8 cellular contexts compared by ENCODE assay signal in genomic region chr10:75403144-75404022, GRCh38. TPM values are rescaled to one million over a fixed set of nuclear protein-coding genes. Genes with fewer than 3 reads are reported as not detected.
DNase-seq lines count a peak whose midpoint lies in the region; ATAC-seq and TF ChIP-seq lines count a peak whose summit lies in the region.

No MANE protein-coding gene starts in this region.

- no peak overlapping the region for H4K8ac ChIP-seq in H9 (replicated peaks; ENCODE audit: insufficient read length, low read depth, low read length)

- H3K4me3 Mint-ChIP-seq in H9 (peak overlapping the region; percentile 63 to 87), T-helper 17 cell (peak overlapping the region; percentile 91), neural crest cell (peak overlapping the region; percentile 93)

- H3K4me1 Mint-ChIP-seq in H9 (peaks cover 33 to 48% of the 10 kb centered on the region in 2 experiments), T-helper 17 cell (peaks cover 17% of the 10 kb centered on the region), neural crest cell (peaks cover 54% of the 10 kb centered on the region)

- H3K79me1 ChIP-seq in H9 (ENCODE audit: insufficient read depth, low read depth, low read length, poor library complexity, severe bottlenecking) = no peaks in the 10 kb centered on the region

- peak overlapping the region in 4 of 11 experiments; percentile 39 to 93 (median 78); a peak in 8 of 22 replicates for H3K27ac ChIP-seq in BLaER1 treated with 17β-estradiol and CSF1 and Interleukin-3, amounts not matched to agents 10 nM and 100 nM
- H3K27ac ChIP-seq in H9 (ENCODE audit: insufficient read length, low read depth, low read length) (no peak overlapping the region), fibroblast of lung (ENCODE audit: insufficient read depth, low read length) (peak overlapping the region; percentile 48)

- peaks cover 8 to 63% (median 39%) of the 10 kb centered on the region in 11 experiments; a peak in 20 of 22 replicates for H4K20me1 ChIP-seq in BLaER1 treated with 17β-estradiol and CSF1 and Interleukin-3, amounts not matched to agents 10 nM and 100 nM
- H4K20me1 ChIP-seq in H9 (ENCODE audit: control insufficient read depth, insufficient read depth, insufficient read length) = no peaks in the 10 kb centered on the region
- no peaks in the 10 kb centered on the region for H4K20me1 ChIP-seq in fibroblast of lung (ENCODE audit: control insufficient read depth, extremely low read depth, insufficient read depth, low read length)

- no peak overlapping the region for H2BK12ac ChIP-seq in H9 (ENCODE audit: insufficient read length, low read depth, low read length)

- no peak overlapping the region for H3T11ph ChIP-seq in H9 (ENCODE audit: low read length)

- no peak overlapping the region for H2AK5ac ChIP-seq in H9 (ENCODE audit: insufficient read length, low read length)

- ATAC-seq in T-helper 17 cell (no peak), omental fat pad (ENCODE audit: low FRiP score) (no peak), HG03139 (IDR thresholded peaks at IDR 0.05; ENCODE audit: unreplicated experiment) (no peak), HG03097 (IDR thresholded peaks at IDR 0.05; ENCODE audit: low FRiP score, unreplicated experiment) (no peak)

- H2BK20ac ChIP-seq in H9 (ENCODE audit: low read depth, low read length, poor library complexity, severe bottlenecking) = no peak overlapping the region

- H3K36me3 Mint-ChIP-seq in H9 (ENCODE audit: insufficient read depth in 1 of 3, low read depth in 3 of 3) (no peaks in the 10 kb centered on the region; a peak in 1 of 7 replicates), T-helper 17 cell (ENCODE audit: low read depth) (peaks cover 8% of the 10 kb centered on the region), neural crest cell (ENCODE audit: low read depth) (peaks cover 2% of the 10 kb centered on the region)

- H2AFZ ChIP-seq in H9 (ENCODE audit: low read length) (no peak overlapping the region), fibroblast of lung (ENCODE audit: low read length) (peak overlapping the region; percentile 50)

- H3K56ac ChIP-seq in H9 (ENCODE audit: insufficient read length, low read depth, low read length) = no peak overlapping the region

- H3K18ac ChIP-seq in H9 (ENCODE audit: insufficient read length, low read depth, low read length) = no peak overlapping the region

- H3K27ac Mint-ChIP-seq in H9 (no peak overlapping the region), T-helper 17 cell (peak overlapping the region; percentile 19), neural crest cell (ENCODE audit: unreplicated experiment) (peak overlapping the region; percentile 96)

- peak; percentile 55 for DNase-seq in H9
- DNase-seq in T-helper 17 cell = no peak
- peak; percentile 35 to 55 for DNase-seq in fibroblast of lung (ENCODE audit: low read depth in 2 of 2)
- DNase-seq in neural crest cell (ENCODE audit: low read depth, low spot score) = peak; percentile 45
- no peak for DNase-seq in omental fat pad (ENCODE audit: low spot score)

- peak overlapping the region; percentile 72 to 99 (median 86) for H3K4me3 ChIP-seq in BLaER1 treated with 17β-estradiol and CSF1 and Interleukin-3, amounts not matched to agents 10 nM and 100 nM
- H3K4me3 ChIP-seq in fibroblast of lung (replicated peaks in 1 of 4; ENCODE audit: control extremely low read depth in 1 of 4, insufficient read depth in 1 of 4, low read depth in 3 of 4, low read length in 4 of 4) = peak overlapping the region; percentile 78 to 98 (median 88)

- H4K91ac ChIP-seq in H9 (ENCODE audit: insufficient read length, low read depth, low read length) = no peak overlapping the region

- H2BK15ac ChIP-seq in H9 (ENCODE audit: low read depth, low read length) = no peak overlapping the region; the same call in 1 of the 2 replicates

- no peaks in the 10 kb centered on the region for H3K79me2 ChIP-seq in H9 (ENCODE audit: insufficient read depth, low read length)
- H3K79me2 ChIP-seq in fibroblast of lung (ENCODE audit: control insufficient read depth, insufficient read depth, low read length) = peaks cover 26% of the 10 kb centered on the region

- H4K5ac ChIP-seq in H9 (ENCODE audit: insufficient read length, low read depth, low read length) = no peak overlapping the region

- H3K4me1 ChIP-seq in BLaER1 treated with 17β-estradiol and CSF1 and Interleukin-3, amounts not matched to agents 10 nM and 100 nM = peaks cover 19 to 36% (median 33%) of the 10 kb centered on the region in 10 experiments
- H3K4me1 ChIP-seq in H9 (ENCODE audit: insufficient read depth, low read length) (no peaks in the 10 kb centered on the region; the same call in 1 of the 2 replicates), fibroblast of lung (ENCODE audit: control insufficient read depth, extremely low read depth, insufficient read depth, low read length) (peaks cover 2% of the 10 kb centered on the region)

- no peak for TF ChIP-seq CTCF in H9 (conservative IDR thresholded peaks at IDR 0.05)
- TF ChIP-seq CTCF in fibroblast of lung (conservative IDR thresholded peaks at IDR 0.05 in 1 of 2, IDR thresholded peaks at IDR 0.05 in 1 of 2; ENCODE audit: low read depth in 1 of 2, low read length in 2 of 2) = no peak
- no peak for TF ChIP-seq CTCF in neural crest cell (conservative IDR thresholded peaks at IDR 0.05)
- TF ChIP-seq CTCF in omental fat pad (IDR thresholded peaks at IDR 0.05) = no peak

- H3K4me2 ChIP-seq in BLaER1 treated with 17β-estradiol and CSF1 and Interleukin-3, amounts not matched to agents 10 nM and 100 nM = peak overlapping the region; percentile 85 to 100 (median 97)
- H3K4me2 ChIP-seq in H9 (ENCODE audit: insufficient read depth, insufficient read length, low read length) (peak overlapping the region; percentile 84), fibroblast of lung (ENCODE audit: extremely low read depth, insufficient read depth, low read length) (peak overlapping the region; percentile 97)

- no CpG with 5 or more reads among the region's 58 CpGs for WGBS in H9 (ENCODE audit: extremely low coverage, insufficient read length, low lambda C conversion rate)

- H3K23me2 ChIP-seq in H9 (ENCODE audit: insufficient read length, low read depth, low read length, poor library complexity, severe bottlenecking) = peaks cover 45% of the 10 kb centered on the region

- no peak overlapping the region for H2BK120ac ChIP-seq in H9 (ENCODE audit: low read depth, low read length, poor library complexity, severe bottlenecking)

- peaks cover 97% of the 10 kb centered on the region for H3K27me3 Mint-ChIP-seq in H9 (ENCODE audit: low read depth)
- peaks cover 52% of the 10 kb centered on the region for H3K27me3 Mint-ChIP-seq in T-helper 17 cell
- peaks cover 79% of the 10 kb centered on the region for H3K27me3 Mint-ChIP-seq in neural crest cell (ENCODE audit: low read depth)

- H3K9me3 Mint-ChIP-seq in H9 (peaks cover 0 to 2% of the 10 kb centered on the region in 2 experiments; a peak in 2 of 5 replicates), neural crest cell (no peaks in the 10 kb centered on the region)

- peaks cover 5 to 36% (median 10%) of the 10 kb centered on the region in 11 experiments; a peak in 15 of 22 replicates for H3K36me3 ChIP-seq in BLaER1 treated with 17β-estradiol and CSF1 and Interleukin-3, amounts not matched to agents 10 nM and 100 nM
- H3K36me3 ChIP-seq in fibroblast of lung (ENCODE audit: control insufficient read depth, insufficient read depth, low read length) = peaks cover 7% of the 10 kb centered on the region

- no peak overlapping the region for H3K23ac ChIP-seq in H9 (ENCODE audit: insufficient read length, low read depth, low read length)

- no peak overlapping the region for H3K14ac ChIP-seq in H9 (ENCODE audit: insufficient read depth, low read length)

- H3K4ac ChIP-seq in H9 (ENCODE audit: low read depth, low read length) = no peak overlapping the region

- peak overlapping the region; percentile 53 to 91 (median 79); a peak in 19 of 22 replicates for H3K9ac ChIP-seq in BLaER1 treated with 17β-estradiol and CSF1 and Interleukin-3, amounts not matched to agents 10 nM and 100 nM
- H3K9ac ChIP-seq in H9 (ENCODE audit: extremely low read depth, insufficient read length, low read length) = no peak overlapping the region
- peak overlapping the region; percentile 44 for H3K9ac ChIP-seq in fibroblast of lung (ENCODE audit: insufficient read depth, low read length)

- peaks cover 13 to 48% (median 30%) of the 10 kb centered on the region in 11 experiments for H3K9me3 ChIP-seq in BLaER1 treated with 17β-estradiol and CSF1 and Interleukin-3, amounts not matched to agents 10 nM and 100 nM (replicated peaks in 1 of 11)
- no peaks in the 10 kb centered on the region for H3K9me3 ChIP-seq in H9 (ENCODE audit: control insufficient read depth, low read depth, low read length)
- no peaks in the 10 kb centered on the region for H3K9me3 ChIP-seq in T-helper 17 cell (ENCODE audit: control insufficient read depth, low read length, poor library complexity, severe bottlenecking)
- H3K9me3 ChIP-seq in fibroblast of lung (ENCODE audit: control insufficient read depth, insufficient read depth, low read depth, low read length) = no peaks in the 10 kb centered on the region

- peaks cover 59 to 92% (median 81%) of the 10 kb centered on the region in 11 experiments for H3K27me3 ChIP-seq in BLaER1 treated with 17β-estradiol and CSF1 and Interleukin-3, amounts not matched to agents 10 nM and 100 nM
- peaks cover 78% of the 10 kb centered on the region for H3K27me3 ChIP-seq in H9 (ENCODE audit: insufficient read depth, low read length)
- H3K27me3 ChIP-seq in fibroblast of lung (ENCODE audit: control insufficient read depth, insufficient read depth, low read length) = no peaks in the 10 kb centered on the region

- H2BK5ac ChIP-seq in H9 (ENCODE audit: insufficient read length, low read length) = no peak overlapping the region

RNA-seq across cellular contexts. Expression of gene ZNF503, which starts 1.8 kb away (rescaled TPM):
- total RNA-seq in H9 (2021) (0.09 and 0.13 TPM in 2 replicates), T-helper 17 cell (under 1 TPM; 0.12 to 0.50 TPM), fibroblast of lung (7.1 and 8.2 TPM in 2 replicates), neural crest cell (14.6 and 15.9 TPM in 2 replicates), omental fat pad (10 to 100 TPM in 2 of 4 donors, 1 to 10 TPM in 2; 8.0 to 19.8 (median 11.2) TPM)
- 3.4 and 4.9 TPM in 2 replicates for polyA plus RNA-seq in fibroblast of lung
- polyA plus RNA-seq in fibroblast of lung (2012) = 17.7 and 24.0 TPM in 2 replicates
- polyA minus RNA-seq in fibroblast of lung (ENCODE audit: low replicate concordance) = 2.0 and 4.0 TPM in 2 replicates

RNA-seq across cellular contexts. Expression of gene LRMDA, which starts 28.0 kb away (rescaled TPM):
- total RNA-seq in H9 (2021) = 1.8 and 2.1 TPM in 2 replicates
- not detected for total RNA-seq in T-helper 17 cell
- total RNA-seq in fibroblast of lung = 1.0 and 2.0 TPM in 2 replicates
- 0.76 and 1.7 TPM in 2 replicates for polyA plus RNA-seq in fibroblast of lung
- polyA plus RNA-seq in fibroblast of lung (2012) = 0.99 and 1.8 TPM in 2 replicates
- polyA minus RNA-seq in fibroblast of lung (ENCODE audit: low replicate concordance) = 2.6 TPM in 1 of 2 replicates, not detected in the other
- total RNA-seq in neural crest cell = 0.98 and 3.1 TPM in 2 replicates
- 10 to 100 TPM; 12.0 to 15.9 (median 13.9) TPM for total RNA-seq in omental fat pad

Comparison
In these comparisons a context has a peak if more than half of its experiments do, and no peak if none do; other contexts are left out.
1. DNase-seq: peak in H9 (single experiment), fibroblast of lung (2 of 2) and neural crest cell (single experiment); none in T-helper 17 cell (0 of 3) and omental fat pad (single experiment).
2. H3K27ac Mint-ChIP-seq: peak in T-helper 17 cell (single experiment) and neural crest cell (single experiment); none in H9 (0 of 3).
3. Peak in every context shown above with its lines, with median percentiles within 50 percentile points of each other: H3K4me2 ChIP-seq and H3K4me3 Mint-ChIP-seq.